ENCODE assay signal across 7 cellular contexts in the genomic region with DNA sequence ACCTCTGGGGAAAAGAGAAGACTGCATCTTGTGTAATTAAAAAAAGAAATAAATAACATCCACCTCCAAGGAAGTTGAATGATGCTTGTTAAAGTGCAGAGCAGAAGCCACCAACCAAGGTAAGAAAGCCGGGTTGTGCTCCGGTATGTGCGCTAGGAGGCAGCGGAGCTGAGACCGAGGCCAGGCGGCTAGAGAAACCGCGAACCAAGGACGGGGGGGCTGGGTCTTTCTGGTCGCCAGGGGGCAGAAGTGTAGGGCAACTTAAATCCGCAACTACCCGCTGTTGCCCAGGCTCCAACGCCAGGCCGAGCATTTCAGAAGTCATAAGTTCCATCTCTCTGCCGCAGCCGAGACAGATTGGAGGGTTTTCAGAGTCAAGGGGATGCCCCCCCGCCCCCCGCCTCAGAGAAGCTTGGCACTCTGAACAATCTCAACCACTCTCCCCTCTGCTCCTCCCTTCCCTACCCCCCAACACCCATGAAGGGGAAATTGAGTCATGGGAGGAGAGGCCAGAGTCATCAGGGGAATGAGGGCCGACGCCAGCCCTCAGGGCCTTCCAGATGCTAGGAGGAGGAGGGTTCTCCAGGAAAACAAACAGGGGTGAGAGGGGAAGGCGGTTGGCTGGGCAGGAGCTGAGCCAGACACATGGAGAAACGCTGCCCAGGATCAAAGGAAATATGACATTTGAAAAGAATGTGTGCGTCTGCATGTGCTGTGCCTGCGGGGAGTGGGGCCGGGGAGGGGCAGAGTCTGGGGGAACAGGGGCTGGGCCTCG. TPM values are rescaled to one million over a fixed set of nuclear protein-coding genes. Genes with fewer than 3 reads are reported as not detected.
A peak's percentile ranks its signal among the peaks of the same experiment; 100 is the strongest.
DNase-seq lines count a peak whose midpoint lies in the region; ATAC-seq lines count a peak whose summit lies in the region.

No MANE protein-coding gene starts in this region.

- H3K4me1 Mint-ChIP-seq in activated T-helper 1 cell treated with anti-CD3 and anti-CD28 coated beads, Interleukin-12 subunit alpha, Interleukin-12 subunit beta, Interleukin-2, Interleukin-4 antibody, amounts not matched to agents 30 ng/mL and 10 ng/mL and 1 ng/mL, durations not matched to agents 14 hours and 24 hours and 36 hours (ENCODE audit: low read depth), result peaks cover 23% of the 10 kb centered on the region
- H3K4me1 Mint-ChIP-seq in naive B cell, result peaks cover 34 to 38% (median 35%) of the 10 kb centered on the region in 3 donors

- peak overlapping the region; percentile 61 for H3K4me3 Mint-ChIP-seq in activated T-helper 1 cell treated with anti-CD3 and anti-CD28 coated beads, Interleukin-12 subunit alpha, Interleukin-12 subunit beta, Interleukin-2, Interleukin-4 antibody, amounts not matched to agents 30 ng/mL and 10 ng/mL and 1 ng/mL, durations not matched to agents 14 hours and 24 hours and 36 hours
- peak overlapping the region; percentile 80 to 97 (median 86) for H3K4me3 Mint-ChIP-seq in naive B cell

- peak in 51 of 76 experiments; percentile 4 to 73 (median 50) for DNase-seq in HUDEP-2 (lab: John Stamatoyannopoulos, UW; ENCODE audit: unreplicated experiment in 76 of 76)
- DNase-seq in OCI-M1 (lab: John Stamatoyannopoulos, UW), result peak; percentile 94
- DNase-seq in activated T-helper 1 cell treated with anti-CD3 and anti-CD28 coated beads, Interleukin-12 subunit alpha, Interleukin-12 subunit beta, Interleukin-2, Interleukin-4 antibody, amounts not matched to agents 30 ng/mL and 10 ng/mL and 1 ng/mL, durations not matched to agents 14 hours and 24 hours and 36 hours (ENCODE audit: low spot score), result peak; percentile 6
- DNase-seq in fibroblast of gingiva (ENCODE audit: low read depth), result peak; percentile 96
- DNase-seq in naive B cell, result peak; percentile 88
- peak in 5 of 6 experiments; percentile 25 to 51 (median 43) for DNase-seq in stimulated activated naive CD4-positive, alpha-beta T cell (lab: John Stamatoyannopoulos, UW)

- intact Hi-C loops in activated T-helper 1 cell treated with anti-CD3 and anti-CD28 coated beads, Interleukin-12 subunit alpha, Interleukin-12 subunit beta, Interleukin-2, Interleukin-4 antibody, amounts not matched to agents 30 ng/mL and 10 ng/mL and 1 ng/mL, durations not matched to agents 14 hours and 24 hours and 36 hours (cut with micrococcal nuclease), result loop anchor here (1.0 to 2.0 kb wide), 3 partner anchors 33 to 71 kb away; no protein-coding TSS in a partner anchor

- peaks cover 4% of the 10 kb centered on the region for H3K36me3 Mint-ChIP-seq in activated T-helper 1 cell treated with anti-CD3 and anti-CD28 coated beads, Interleukin-12 subunit alpha, Interleukin-12 subunit beta, Interleukin-2, Interleukin-4 antibody, amounts not matched to agents 30 ng/mL and 10 ng/mL and 1 ng/mL, durations not matched to agents 14 hours and 24 hours and 36 hours (ENCODE audit: low read depth)
- H3K36me3 Mint-ChIP-seq in naive B cell, result no peaks in the 10 kb centered on the region

- H3K27me3 Mint-ChIP-seq in activated T-helper 1 cell treated with anti-CD3 and anti-CD28 coated beads, Interleukin-12 subunit alpha, Interleukin-12 subunit beta, Interleukin-2, Interleukin-4 antibody, amounts not matched to agents 30 ng/mL and 10 ng/mL and 1 ng/mL, durations not matched to agents 14 hours and 24 hours and 36 hours (ENCODE audit: insufficient read depth), result peaks cover 51% of the 10 kb centered on the region
- peaks cover 0 to 37% (median 10%) of the 10 kb centered on the region in 3 donors for H3K27me3 Mint-ChIP-seq in naive B cell

- peak; percentile 53 for ATAC-seq in GM18502 (IDR thresholded peaks at IDR 0.05; ENCODE audit: poor library complexity, unreplicated experiment)
- ATAC-seq in naive B cell (ENCODE audit: low read depth in 2 of 2), result peak; percentile 61 to 67

- H3K27ac Mint-ChIP-seq in activated T-helper 1 cell treated with anti-CD3 and anti-CD28 coated beads, Interleukin-12 subunit alpha, Interleukin-12 subunit beta, Interleukin-2, Interleukin-4 antibody, amounts not matched to agents 30 ng/mL and 10 ng/mL and 1 ng/mL, durations not matched to agents 14 hours and 24 hours and 36 hours, result no peak overlapping the region
- H3K27ac Mint-ChIP-seq in naive B cell, result peak overlapping the region; percentile 87 to 97 (median 91)

- H3K9me3 Mint-ChIP-seq in activated T-helper 1 cell treated with anti-CD3 and anti-CD28 coated beads, Interleukin-12 subunit alpha, Interleukin-12 subunit beta, Interleukin-2, Interleukin-4 antibody, amounts not matched to agents 30 ng/mL and 10 ng/mL and 1 ng/mL, durations not matched to agents 14 hours and 24 hours and 36 hours, result no peaks in the 10 kb centered on the region
- no peaks in the 10 kb centered on the region for H3K9me3 Mint-ChIP-seq in naive B cell

RNA-seq across cellular contexts. Expression of a gene that starts 2.2 kb away (rescaled TPM):
- total RNA-seq in activated T-helper 1 cell treated with anti-CD3 and anti-CD28 coated beads, Interleukin-12 subunit alpha, Interleukin-12 subunit beta, Interleukin-2, Interleukin-4 antibody, amounts not matched to agents 30 ng/mL and 10 ng/mL and 1 ng/mL, durations not matched to agents 14 hours and 24 hours and 36 hours, result not detected in 2 replicates
- polyA plus RNA-seq in naive B cell (ENCODE audit: low read depth in 6 of 6), result under 1 TPM in 2 of 6 donors, not detected in 4; 0.19 to 0.43 TPM

RNA-seq across cellular contexts. Expression of a gene that starts 26.0 kb away (rescaled TPM):
- total RNA-seq in activated T-helper 1 cell treated with anti-CD3 and anti-CD28 coated beads, Interleukin-12 subunit alpha, Interleukin-12 subunit beta, Interleukin-2, Interleukin-4 antibody, amounts not matched to agents 30 ng/mL and 10 ng/mL and 1 ng/mL, durations not matched to agents 14 hours and 24 hours and 36 hours, result 14.3 and 14.5 TPM in 2 replicates
- 10 to 100 TPM in 2 of 6 donors, 1 to 10 TPM in 3, not detected in 1; 7.7 to 12.9 (median 9.3) TPM for polyA plus RNA-seq in naive B cell (ENCODE audit: low read depth in 6 of 6)

RNA-seq across cellular contexts. Expression of a gene that starts 30.9 kb away (rescaled TPM):
- 0.93 and 1.5 TPM in 2 replicates for total RNA-seq in activated T-helper 1 cell treated with anti-CD3 and anti-CD28 coated beads, Interleukin-12 subunit alpha, Interleukin-12 subunit beta, Interleukin-2, Interleukin-4 antibody, amounts not matched to agents 30 ng/mL and 10 ng/mL and 1 ng/mL, durations not matched to agents 14 hours and 24 hours and 36 hours
- polyA plus RNA-seq in naive B cell (ENCODE audit: low read depth in 6 of 6), result under 1 TPM in 3 of 6 donors, not detected in 3; 0.29 to 0.53 (median 0.32) TPM

RNA-seq across cellular contexts. Expression of a gene that starts 33.0 kb away (rescaled TPM):
- 0.02 TPM in 1 of 2 replicates, not detected in the other for total RNA-seq in activated T-helper 1 cell treated with anti-CD3 and anti-CD28 coated beads, Interleukin-12 subunit alpha, Interleukin-12 subunit beta, Interleukin-2, Interleukin-4 antibody, amounts not matched to agents 30 ng/mL and 10 ng/mL and 1 ng/mL, durations not matched to agents 14 hours and 24 hours and 36 hours
- under 1 TPM in 2 of 6 donors, not detected in 4; 0.05 to 0.14 TPM for polyA plus RNA-seq in naive B cell (ENCODE audit: low read depth in 6 of 6)

RNA-seq across cellular contexts. Expression of a gene that starts 54.5 kb away (rescaled TPM):
- 10.1 and 11.1 TPM in 2 replicates for total RNA-seq in activated T-helper 1 cell treated with anti-CD3 and anti-CD28 coated beads, Interleukin-12 subunit alpha, Interleukin-12 subunit beta, Interleukin-2, Interleukin-4 antibody, amounts not matched to agents 30 ng/mL and 10 ng/mL and 1 ng/mL, durations not matched to agents 14 hours and 24 hours and 36 hours
- 1 to 10 TPM; 1.4 to 2.4 (median 2.1) TPM for polyA plus RNA-seq in naive B cell (ENCODE audit: low read depth in 6 of 6)

Comparison
In these comparisons a context has a peak if more than half of its experiments do, and no peak if none do; other contexts are left out.
1. Peak in every context shown above with its lines: DNase-seq and ATAC-seq.
2. DNase-seq: peak in every context shown above with its lines; median percentile 96 in fibroblast of gingiva; 94 in OCI-M1; 88 in naive B cell; 50 in HUDEP-2; 43 in stimulated activated naive CD4-positive, alpha-beta T cell; 6 in activated T-helper 1 cell treated with anti-CD3 and anti-CD28 coated beads, Interleukin-12 subunit alpha, Interleukin-12 subunit beta, Interleukin-2, Interleukin-4 antibody, amounts not matched to agents 30 ng/mL and 10 ng/mL and 1 ng/mL, durations not matched to agents 14 hours and 24 hours and 36 hours.